In the genomic region with DNA sequence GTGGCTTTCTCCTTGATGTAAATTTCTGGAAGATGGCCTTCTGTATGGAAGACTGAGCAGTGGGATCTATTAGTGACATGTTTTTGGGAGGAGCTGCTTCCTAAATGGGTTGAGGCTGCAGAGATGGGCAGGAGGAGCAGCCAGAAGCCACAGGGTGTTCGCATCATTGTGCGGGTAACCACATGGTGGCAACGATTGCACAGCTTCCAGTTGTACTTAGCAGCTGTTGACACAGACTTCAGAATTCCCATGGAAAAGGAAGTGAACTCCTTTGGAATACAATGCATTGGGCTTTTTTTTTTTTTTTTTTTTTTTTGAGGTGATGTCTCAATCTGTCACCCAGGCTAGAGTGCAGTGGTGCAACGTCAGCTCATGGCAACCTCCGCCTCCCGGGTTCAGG, we compare ENCODE assay signal across 9 cellular contexts.
A peak's percentile ranks its signal among the peaks of the same experiment; 100 is the strongest.
DNase-seq lines count a peak whose midpoint lies in the region; ATAC-seq and TF ChIP-seq lines count a peak whose summit lies in the region.
"Had no signal": no experiment of that assay in that cellular context is flagged by ENCODE, and none has a peak within 500 bp of the region (broad histone marks: within the 10 kb centered on the region; RNA-seq: fewer than 3 reads in every experiment).

No MANE protein-coding gene starts in this region.

- H3K9me3 Mint-ChIP-seq in T-cell, result no peaks in the 10 kb centered on the region

- H3K4me3 Mint-ChIP-seq in T-cell, result no peak overlapping the region

- ATAC-seq in T-cell (replicated peaks in 1 of 4) (no peak), HG03520 (IDR thresholded peaks at IDR 0.05; ENCODE audit: unreplicated experiment) (no peak)

- no peaks in the 10 kb centered on the region for H3K27me3 Mint-ChIP-seq in T-cell

- H3K36me3 Mint-ChIP-seq in T-cell, result peaks cover 25% of the 10 kb centered on the region

- H3K4me1 Mint-ChIP-seq in T-cell, result peaks cover 6 to 10% (median 9%) of the 10 kb centered on the region in 3 donors

- CTCF ChIA-PET in T-cell (lab: Charles Lee), result interaction anchor here in 1 of 2 donors (0.6 kb wide), 1 partner anchor 93 kb away, joined by 3 read pairs; no protein-coding TSS in a partner anchor

- H3K27ac Mint-ChIP-seq in T-cell, result peak overlapping the region in 1 of 2 donors; percentile 32

- peak; percentile 34 for TF ChIP-seq CTCF in fibroblast of mammary gland (conservative IDR thresholded peaks at IDR 0.05; ENCODE audit: control insufficient read depth, insufficient read depth, low read depth, low read length)

- peak; percentile 20 to 46 for DNase-seq in NCI-H2081 (lab: John Stamatoyannopoulos, UW)
- DNase-seq in NCI-H2081 treated with DMSO at 0.1 percent for 48 hours (lab: John Stamatoyannopoulos, UW), result no peak
- peak; percentile 91 for DNase-seq in NCI-H69 (lab: John Stamatoyannopoulos, UW)
- DNase-seq in fibroblast of mammary gland (ENCODE audit: low read depth), result peak; percentile 80
- peak; percentile 79 for DNase-seq in renal cortical epithelial cell (ENCODE audit: low read depth)
- DNase-seq in T-cell, result no peak
- DNase-seq in T-helper 1 cell, result no peak

- H3K4me3 ChIP-seq in fibroblast of mammary gland (ENCODE audit: control insufficient read depth, low read depth, low read length), result no peak overlapping the region
- H3K4me3 ChIP-seq: BLaER1 treated with 17β-estradiol and CSF1 and Interleukin-3, amounts not matched to agents 10 nM and 100 nM had no signal

- POLR2A ChIA-PET in T-cell (lab: Charles Lee), result interaction anchor here (0.6 kb wide), 2 partner anchors 300 to 309 kb away, joined by 4 read pairs; no protein-coding TSS in a partner anchor

Comparison
In these comparisons a context has a peak if more than half of its experiments do, and no peak if none do; other contexts are left out.
1. DNase-seq: peak in NCI-H2081 (2 of 2), NCI-H69 (single experiment), fibroblast of mammary gland (single experiment) and renal cortical epithelial cell (single experiment); none in NCI-H2081 treated with DMSO at 0.1 percent for 48 hours (single experiment), T-cell (0 of 34) and T-helper 1 cell (0 of 5).